2 cellular contexts compared by ENCODE assay signal in genomic region chr10:133140417-133141143, GRCh38.
TF ChIP-seq lines count a peak whose summit lies in the region.

No MANE protein-coding gene starts in this region.

TF ChIP-seq in WTC11, 78 proteins besides CTCF, POLR2A, EP300 and RAD21:
- TF ChIP-seq AFF4 (CRISPR knock-in tag; IDR thresholded peaks at IDR 0.05; ENCODE audit: borderline replicate concordance) (no peak), TP53 (CRISPR knock-in tag; IDR thresholded peaks at IDR 0.05) (no peak), ZNF317 (CRISPR knock-in tag; IDR thresholded peaks at IDR 0.05; ENCODE audit: borderline replicate concordance, low read depth) (peak; percentile 50; the same call in 1 of the 2 replicates), OVOL2 (CRISPR knock-in tag; IDR thresholded peaks at IDR 0.05; ENCODE audit: borderline replicate concordance) (no peak), FOXP1 (CRISPR knock-in tag; IDR thresholded peaks at IDR 0.05; ENCODE audit: borderline replicate concordance) (no peak)
- TF ChIP-seq, protein P1, sequence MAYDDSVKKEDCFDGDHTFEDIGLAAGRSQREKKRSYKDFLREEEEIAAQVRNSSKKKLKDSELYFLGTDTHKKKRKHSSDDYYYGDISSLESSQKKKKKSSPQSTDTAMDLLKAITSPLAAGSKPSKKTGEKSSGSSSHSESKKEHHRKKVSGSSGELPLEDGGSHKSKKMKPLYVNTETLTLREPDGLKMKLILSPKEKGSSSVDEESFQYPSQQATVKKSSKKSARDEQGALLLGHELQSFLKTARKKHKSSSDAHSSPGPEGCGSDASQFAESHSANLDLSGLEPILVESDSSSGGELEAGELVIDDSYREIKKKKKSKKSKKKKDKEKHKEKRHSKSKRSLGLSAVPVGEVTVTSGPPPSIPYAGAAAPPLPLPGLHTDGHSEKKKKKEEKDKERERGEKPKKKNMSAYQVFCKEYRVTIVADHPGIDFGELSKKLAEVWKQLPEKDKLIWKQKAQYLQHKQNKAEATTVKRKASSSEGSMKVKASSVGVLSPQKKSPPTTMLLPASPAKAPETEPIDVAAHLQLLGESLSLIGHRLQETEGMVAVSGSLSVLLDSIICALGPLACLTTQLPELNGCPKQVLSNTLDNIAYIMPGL (CRISPR knock-in tag; IDR thresholded peaks at IDR 0.05): no peak

TF ChIP-seq in SK-N-SH, 30 proteins besides CTCF, POLR2A, EP300 and RAD21 (continued from another document):
- TF ChIP-seq PBX3 (IDR thresholded peaks at IDR 0.05): no peak
- TF ChIP-seq MXI1 (IDR thresholded peaks at IDR 0.05; ENCODE audit: low read depth, low read length): no peak
- TF ChIP-seq, protein P2, sequence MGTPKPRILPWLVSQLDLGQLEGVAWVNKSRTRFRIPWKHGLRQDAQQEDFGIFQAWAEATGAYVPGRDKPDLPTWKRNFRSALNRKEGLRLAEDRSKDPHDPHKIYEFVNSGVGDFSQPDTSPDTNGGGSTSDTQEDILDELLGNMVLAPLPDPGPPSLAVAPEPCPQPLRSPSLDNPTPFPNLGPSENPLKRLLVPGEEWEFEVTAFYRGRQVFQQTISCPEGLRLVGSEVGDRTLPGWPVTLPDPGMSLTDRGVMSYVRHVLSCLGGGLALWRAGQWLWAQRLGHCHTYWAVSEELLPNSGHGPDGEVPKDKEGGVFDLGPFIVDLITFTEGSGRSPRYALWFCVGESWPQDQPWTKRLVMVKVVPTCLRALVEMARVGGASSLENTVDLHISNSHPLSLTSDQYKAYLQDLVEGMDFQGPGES (IDR thresholded peaks at IDR 0.05; ENCODE audit: low read depth, low read length): no peak
- no peak for TF ChIP-seq RXRA (IDR thresholded peaks at IDR 0.05; ENCODE audit: borderline replicate concordance, low read depth)
- no peak for TF ChIP-seq POLR2AphosphoS5 (IDR thresholded peaks at IDR 0.05; ENCODE audit: low read depth, low read length)
- no peak for TF ChIP-seq SIN3A (IDR thresholded peaks at IDR 0.05; ENCODE audit: borderline replicate concordance, low read depth, low read length)
- no peak for TF ChIP-seq USF1 (IDR thresholded peaks at IDR 0.05; ENCODE audit: borderline replicate concordance, low read depth)
- TF ChIP-seq FOXM1 (IDR thresholded peaks at IDR 0.05; ENCODE audit: low read depth): no peak
- TF ChIP-seq, protein P3, sequence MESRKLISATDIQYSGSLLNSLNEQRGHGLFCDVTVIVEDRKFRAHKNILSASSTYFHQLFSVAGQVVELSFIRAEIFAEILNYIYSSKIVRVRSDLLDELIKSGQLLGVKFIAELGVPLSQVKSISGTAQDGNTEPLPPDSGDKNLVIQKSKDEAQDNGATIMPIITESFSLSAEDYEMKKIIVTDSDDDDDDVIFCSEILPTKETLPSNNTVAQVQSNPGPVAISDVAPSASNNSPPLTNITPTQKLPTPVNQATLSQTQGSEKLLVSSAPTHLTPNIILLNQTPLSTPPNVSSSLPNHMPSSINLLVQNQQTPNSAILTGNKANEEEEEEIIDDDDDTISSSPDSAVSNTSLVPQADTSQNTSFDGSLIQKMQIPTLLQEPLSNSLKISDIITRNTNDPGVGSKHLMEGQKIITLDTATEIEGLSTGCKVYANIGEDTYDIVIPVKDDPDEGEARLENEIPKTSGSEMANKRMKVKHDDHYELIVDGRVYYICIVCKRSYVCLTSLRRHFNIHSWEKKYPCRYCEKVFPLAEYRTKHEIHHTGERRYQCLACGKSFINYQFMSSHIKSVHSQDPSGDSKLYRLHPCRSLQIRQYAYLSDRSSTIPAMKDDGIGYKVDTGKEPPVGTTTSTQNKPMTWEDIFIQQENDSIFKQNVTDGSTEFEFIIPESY (IDR thresholded peaks at IDR 0.05; ENCODE audit: borderline replicate concordance, low read depth): no peak
- TF ChIP-seq RFX5 (IDR thresholded peaks at IDR 0.05; ENCODE audit: low read length): no peak
